13 cellular contexts compared by ENCODE assay signal in the genomic region with DNA sequence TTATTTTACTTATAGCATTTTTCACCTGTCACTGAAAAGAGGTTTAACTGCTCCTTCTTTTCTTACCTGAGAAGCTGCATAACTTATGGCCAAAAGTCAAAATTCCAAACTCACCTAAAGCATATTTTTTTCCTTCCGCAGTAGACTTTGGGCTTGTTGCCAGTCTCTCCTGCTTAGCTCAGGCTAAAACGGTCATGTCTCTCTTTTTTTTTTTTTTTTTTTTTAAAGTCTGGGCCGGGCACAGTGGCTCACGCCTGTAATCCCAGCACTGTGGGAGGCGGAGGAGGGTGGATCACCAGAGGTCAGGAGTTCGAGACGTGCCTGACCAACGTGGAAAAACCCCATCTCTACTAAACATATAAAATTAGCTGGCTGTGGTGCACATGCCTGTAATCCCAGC.
"Had no signal": no experiment of that assay in that cellular context is flagged by ENCODE, and none has a peak within 500 bp of the region (broad histone marks: within the 10 kb centered on the region; RNA-seq: fewer than 3 reads in every experiment).

No MANE protein-coding gene starts in this region.

- FAIRE-seq: frontal cortex had no signal

- ATAC-seq: activated CD4-positive, CD25-positive, alpha-beta regulatory T cell treated with anti-CD3 and anti-CD28 coated beads, Interleukin-2, amount 50 U/mL, for 24 hours; heart right ventricle; upper lobe of right lung had no signal

- H3K27me3 ChIP-seq: upper lobe of right lung had no signal

- H3K36me3 ChIP-seq: heart right ventricle, left ventricle myocardium inferior, upper lobe of right lung had no signal

- DNase-seq: activated CD4-positive, alpha-beta T cell treated with anti-CD3 and anti-CD28 coated beads, Interleukin-2, amount 50 U/mL, for 4 hours; activated effector memory CD4-positive, alpha-beta T cell treated with Interleukin-2 at 50 U/mL for 16 hours; activated T-cell treated with anti-CD3 and anti-CD28 coated beads, Interleukin-2, amount 50 U/mL, for 1 hour; heart right ventricle; islet precursor cell; left ventricle myocardium inferior; nephron progenitor cell; stimulated activated CD4-positive, alpha-beta T cell treated with anti-CD3 and anti-CD28 coated beads, Interleukin-4, amount 100 ng/mL, for 1 hour; stimulated activated CD8-positive, alpha-beta memory T cell treated with anti-CD3 and anti-CD28 coated beads, Interleukin-4, amount 100 ng/mL, for 48 hours; T-helper 2 cell; upper lobe of right lung had no signal

- H3K27ac ChIP-seq: heart right ventricle, left ventricle myocardium inferior, upper lobe of right lung had no signal

- H3K4me3 ChIP-seq: heart right ventricle, left ventricle myocardium inferior, upper lobe of right lung had no signal

- H3K9me3 ChIP-seq: upper lobe of right lung had no signal

- H3K4me1 ChIP-seq: heart right ventricle, left ventricle myocardium inferior, upper lobe of right lung had no signal
